1 cellular context compared by ENCODE assay signal in genomic region chr7:48088559-48089414, GRCh38.
TF ChIP-seq lines count a peak whose summit lies in the region.

TSS of gene UPP1 (plus strand) at chr7:48089265. CDS start at chr7:48094784, 5,519 bp downstream.

TF ChIP-seq in A549, 52 proteins besides CTCF, POLR2A, EP300 and RAD21 (continued from another document):
- TF ChIP-seq, protein P1, sequence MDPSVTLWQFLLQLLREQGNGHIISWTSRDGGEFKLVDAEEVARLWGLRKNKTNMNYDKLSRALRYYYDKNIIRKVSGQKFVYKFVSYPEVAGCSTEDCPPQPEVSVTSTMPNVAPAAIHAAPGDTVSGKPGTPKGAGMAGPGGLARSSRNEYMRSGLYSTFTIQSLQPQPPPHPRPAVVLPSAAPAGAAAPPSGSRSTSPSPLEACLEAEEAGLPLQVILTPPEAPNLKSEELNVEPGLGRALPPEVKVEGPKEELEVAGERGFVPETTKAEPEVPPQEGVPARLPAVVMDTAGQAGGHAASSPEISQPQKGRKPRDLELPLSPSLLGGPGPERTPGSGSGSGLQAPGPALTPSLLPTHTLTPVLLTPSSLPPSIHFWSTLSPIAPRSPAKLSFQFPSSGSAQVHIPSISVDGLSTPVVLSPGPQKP (IDR thresholded peaks at IDR 0.05; ENCODE audit: low read depth, low read length) = no peak
- TF ChIP-seq RARB (CRISPR knock-in tag; IDR thresholded peaks at IDR 0.05) (no peak), SREBF2 (IDR thresholded peaks at IDR 0.05) (no peak), HOXA7 (CRISPR knock-in tag; IDR thresholded peaks at IDR 0.05) (no peak), ZNF302 (CRISPR knock-in tag; IDR thresholded peaks at IDR 0.05) (no peak), ZFP36 (IDR thresholded peaks at IDR 0.05; ENCODE audit: borderline replicate concordance, partially characterized antibody) (no peak), EHF (CRISPR knock-in tag; IDR thresholded peaks at IDR 0.05) (no peak), JUNB (IDR thresholded peaks at IDR 0.05) (peak; percentile 81), PHF8 (IDR thresholded peaks at IDR 0.05; ENCODE audit: borderline replicate concordance, low read depth) (peak; percentile 17; the same call in 1 of the 2 replicates), TFCP2L1 (CRISPR knock-in tag; IDR thresholded peaks at IDR 0.05) (0 out of 2 replicates have a peak, but pooled peaks have one; percentile 47), FOSL2 (IDR thresholded peaks at IDR 0.05) (peak; percentile 50; the same call in 1 of the 2 replicates), FOSL2 (CRISPR knock-in tag; IDR thresholded peaks at IDR 0.05) (peak; percentile 95), SMC3 (IDR thresholded peaks at IDR 0.05) (no peak), NPAS2 (CRISPR knock-in tag; IDR thresholded peaks at IDR 0.05; ENCODE audit: borderline replicate concordance) (no peak), CHD2 (IDR thresholded peaks at IDR 0.05; ENCODE audit: low read length, partially characterized antibody) (no peak), MAZ (IDR thresholded peaks at IDR 0.05; ENCODE audit: borderline replicate concordance, low read depth, low read length) (no peak), GATA3 (IDR thresholded peaks at IDR 0.05; ENCODE audit: borderline replicate concordance) (peak; percentile 59), ESRRA (IDR thresholded peaks at IDR 0.05; ENCODE audit: borderline replicate concordance, low read length) (peak; percentile 92)
- TF ChIP-seq, protein P2, sequence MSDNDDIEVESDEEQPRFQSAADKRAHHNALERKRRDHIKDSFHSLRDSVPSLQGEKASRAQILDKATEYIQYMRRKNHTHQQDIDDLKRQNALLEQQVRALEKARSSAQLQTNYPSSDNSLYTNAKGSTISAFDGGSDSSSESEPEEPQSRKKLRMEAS (IDR thresholded peaks at IDR 0.05) = peak; percentile 86
TF ChIP-seq in A549: peak in this region for 15.
